In the genomic region with DNA sequence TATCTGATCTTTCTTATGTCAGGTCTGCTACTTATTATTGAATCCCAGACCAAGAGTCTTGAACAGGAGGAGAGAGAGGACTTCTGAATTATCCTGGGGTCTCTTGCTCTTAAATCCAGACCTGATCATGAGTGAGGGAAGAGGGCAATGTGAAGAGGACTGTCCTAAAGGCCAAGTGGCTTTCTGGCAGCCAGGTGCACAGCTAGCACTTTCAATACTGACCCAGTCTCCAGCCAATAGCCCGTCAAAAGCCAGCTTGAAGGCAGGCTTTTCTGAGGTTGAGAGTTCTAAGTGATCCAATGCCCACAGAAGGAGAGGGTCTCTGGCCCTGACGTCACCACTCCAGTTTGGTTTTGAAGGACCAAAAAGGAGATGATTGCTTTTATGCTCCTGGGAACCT, we compare ENCODE assay signal across 35 cellular contexts. TPM values are rescaled to one million over a fixed set of nuclear protein-coding genes. Genes with fewer than 3 reads are reported as not detected.
"Had no signal": no experiment of that assay in that cellular context is flagged by ENCODE, and none has a peak within 500 bp of the region (broad histone marks: within the 10 kb centered on the region; RNA-seq: fewer than 3 reads in every experiment).

No MANE protein-coding gene starts in this region.

- ATAC-seq: activated CD4-positive, alpha-beta T cell treated with anti-CD3 and anti-CD28 coated beads for 36 hours; activated CD8-positive, alpha-beta memory T cell treated with anti-CD3 and anti-CD28 coated beads, Interleukin-2, amount 10 ng/mL, durations not matched to agents 7 days and 5 days; effector memory CD8-positive, alpha-beta T cell; foreskin keratinocyte; gastrocnemius medialis; heart left ventricle had no signal

- DNase-seq: activated CD4-positive, alpha-beta memory T cell treated with anti-CD3 and anti-CD28 coated beads, Interleukin-2, amount 10 ng/mL, durations not matched to agents 7 days and 5 days; activated CD4-positive, alpha-beta T cell treated with anti-CD3 and anti-CD28 coated beads for 36 hours; activated CD4-positive, alpha-beta T cell treated with anti-CD3 and anti-CD28 coated beads, Interleukin-2, amount 10 ng/mL, durations not matched to agents 7 days and 5 days; activated CD4-positive, alpha-beta T cell treated with anti-CD3 and anti-CD28 coated beads, Interleukin-2, amount 50 U/mL, for 4 hours; activated CD4-positive, CD25-positive, alpha-beta regulatory T cell; activated CD4-positive, CD25-positive, alpha-beta regulatory T cell treated with anti-CD3 and anti-CD28 coated beads, Interleukin-2, amount 50 U/mL, for 72 hours; activated CD8-positive, alpha-beta memory T cell treated with anti-CD3 and anti-CD28 coated beads, Interleukin-2, amount 10 ng/mL, durations not matched to agents 7 days and 5 days; activated CD8-positive, alpha-beta memory T cell treated with anti-CD3 and anti-CD28 coated beads, Interleukin-2, amount 50 U/mL, for 4 hours; activated effector memory CD4-positive, alpha-beta T cell treated with anti-CD3 and anti-CD28 coated beads, Interleukin-2, amount 50 U/mL, for 16 hours; activated naive CD4-positive, alpha-beta T cell treated with anti-CD3 and anti-CD28 coated beads for 36 hours; activated naive CD8-positive, alpha-beta T cell treated with anti-CD3 and anti-CD28 coated beads for 36 hours; activated T-cell treated with anti-CD3 and anti-CD28 coated beads, Interleukin-2, amount 50 U/mL, for 1 hour; activated T-cell treated with anti-CD3 and anti-CD28 coated beads, Interleukin-2, amount 50 U/mL, for 48 hours; central memory CD4-positive, alpha-beta T cell; cerebellar nuclear complex; effector CD4-positive, alpha-beta T cell; effector memory CD8-positive, alpha-beta T cell; erythroblast; foreskin keratinocyte; gastrocnemius medialis; glutamatergic neuron; heart left ventricle; T-helper 2 cell had no signal

- H3K27ac Mint-ChIP-seq: activated CD4-positive, alpha-beta memory T cell treated with anti-CD3 and anti-CD28 coated beads, Interleukin-2, amount 10 ng/mL, durations not matched to agents 7 days and 5 days; activated CD4-positive, alpha-beta T cell treated with anti-CD3 and anti-CD28 coated beads for 36 hours; activated CD4-positive, alpha-beta T cell treated with anti-CD3 and anti-CD28 coated beads, Interleukin-2, amount 10 ng/mL, durations not matched to agents 7 days and 5 days; activated CD8-positive, alpha-beta memory T cell treated with anti-CD3 and anti-CD28 coated beads, Interleukin-2, amount 10 ng/mL, durations not matched to agents 7 days and 5 days; activated naive CD4-positive, alpha-beta T cell treated with anti-CD3 and anti-CD28 coated beads for 36 hours; activated naive CD4-positive, alpha-beta T cell treated with anti-CD3 and anti-CD28 coated beads, Interleukin-2, amount 50 U/mL, for 24 hours; activated naive CD8-positive, alpha-beta T cell treated with anti-CD3 and anti-CD28 coated beads for 36 hours; activated T-helper 1 cell treated with anti-CD3 and anti-CD28 coated beads, Interleukin-12 subunit alpha, Interleukin-12 subunit beta, Interleukin-2, Interleukin-4 antibody, amounts not matched to agents 30 ng/mL and 10 ng/mL and 1 ng/mL, durations not matched to agents 14 hours and 24 hours and 36 hours; activated T-helper 2 cell treated with anti-CD3 and anti-CD28 coated beads, Interferon-gamma antibody, Interleukin-2, Interleukin-4, amounts not matched to agents 10 μg/mL and 5 μg/mL and 100 μg/mL, durations not matched to agents 14 hours and 24 hours and 36 hours; brain; dendritic cell treated with granulocyte-macrophage colony-stimulating factor and Interleukin-4, amounts not matched to agents 40 ng/mL and 50 ng/mL, for 4 days; effector memory CD8-positive, alpha-beta T cell had no signal

- H3K9me3 Mint-ChIP-seq: activated CD4-positive, alpha-beta memory T cell treated with anti-CD3 and anti-CD28 coated beads, Interleukin-2, amount 10 ng/mL, durations not matched to agents 7 days and 5 days; activated CD4-positive, alpha-beta T cell treated with anti-CD3 and anti-CD28 coated beads, Interleukin-2, amount 10 ng/mL, durations not matched to agents 7 days and 5 days; activated naive CD4-positive, alpha-beta T cell treated with anti-CD3 and anti-CD28 coated beads for 36 hours; activated naive CD4-positive, alpha-beta T cell treated with anti-CD3 and anti-CD28 coated beads, Interleukin-2, amount 50 U/mL, for 24 hours; activated naive CD8-positive, alpha-beta T cell treated with anti-CD3 and anti-CD28 coated beads for 36 hours; activated T-helper 1 cell treated with anti-CD3 and anti-CD28 coated beads, Interleukin-12 subunit alpha, Interleukin-12 subunit beta, Interleukin-2, Interleukin-4 antibody, amounts not matched to agents 30 ng/mL and 10 ng/mL and 1 ng/mL, durations not matched to agents 14 hours and 24 hours and 36 hours; activated T-helper 2 cell treated with anti-CD3 and anti-CD28 coated beads, Interferon-gamma antibody, Interleukin-2, Interleukin-4, amounts not matched to agents 10 μg/mL and 5 μg/mL and 100 μg/mL, durations not matched to agents 14 hours and 24 hours and 36 hours; dendritic cell treated with granulocyte-macrophage colony-stimulating factor and Interleukin-4, amounts not matched to agents 40 ng/mL and 50 ng/mL, for 4 days; effector memory CD8-positive, alpha-beta T cell had no signal

- H3K27ac ChIP-seq: ascending aorta, breast epithelium, cardiac muscle cell, coronary artery, esophagus muscularis mucosa, foreskin keratinocyte, gastrocnemius medialis, heart left ventricle had no signal

- H3K36me3 Mint-ChIP-seq: activated CD8-positive, alpha-beta memory T cell treated with anti-CD3 and anti-CD28 coated beads, Interleukin-2, amount 10 ng/mL, durations not matched to agents 7 days and 5 days; activated naive CD8-positive, alpha-beta T cell treated with anti-CD3 and anti-CD28 coated beads for 36 hours had no signal

- H3K4me3 Mint-ChIP-seq: activated CD4-positive, alpha-beta memory T cell treated with anti-CD3 and anti-CD28 coated beads, Interleukin-2, amount 10 ng/mL, durations not matched to agents 7 days and 5 days; activated CD4-positive, alpha-beta T cell treated with anti-CD3 and anti-CD28 coated beads for 36 hours; activated CD4-positive, alpha-beta T cell treated with anti-CD3 and anti-CD28 coated beads, Interleukin-2, amount 10 ng/mL, durations not matched to agents 7 days and 5 days; activated CD8-positive, alpha-beta memory T cell treated with anti-CD3 and anti-CD28 coated beads, Interleukin-2, amount 10 ng/mL, durations not matched to agents 7 days and 5 days; activated naive CD4-positive, alpha-beta T cell treated with anti-CD3 and anti-CD28 coated beads for 36 hours; activated naive CD4-positive, alpha-beta T cell treated with anti-CD3 and anti-CD28 coated beads, Interleukin-2, amount 50 U/mL, for 24 hours; activated naive CD8-positive, alpha-beta T cell treated with anti-CD3 and anti-CD28 coated beads for 36 hours; activated T-helper 1 cell treated with anti-CD3 and anti-CD28 coated beads, Interleukin-12 subunit alpha, Interleukin-12 subunit beta, Interleukin-2, Interleukin-4 antibody, amounts not matched to agents 30 ng/mL and 10 ng/mL and 1 ng/mL, durations not matched to agents 14 hours and 24 hours and 36 hours; brain; dendritic cell treated with granulocyte-macrophage colony-stimulating factor and Interleukin-4, amounts not matched to agents 40 ng/mL and 50 ng/mL, for 4 days; effector memory CD8-positive, alpha-beta T cell had no signal

- H3K4me1 ChIP-seq: ascending aorta, breast epithelium, esophagus muscularis mucosa, foreskin keratinocyte, gastrocnemius medialis, heart left ventricle had no signal

- H3K9me3 ChIP-seq: ascending aorta, breast epithelium, esophagus muscularis mucosa, gastrocnemius medialis, heart left ventricle had no signal

- H3K4me3 ChIP-seq: ascending aorta, breast epithelium, cardiac muscle cell, coronary artery, esophagus muscularis mucosa, gastrocnemius medialis, heart left ventricle had no signal

- H3K27me3 Mint-ChIP-seq: activated CD4-positive, alpha-beta memory T cell treated with anti-CD3 and anti-CD28 coated beads, Interleukin-2, amount 10 ng/mL, durations not matched to agents 7 days and 5 days; activated CD4-positive, alpha-beta T cell treated with anti-CD3 and anti-CD28 coated beads for 36 hours; activated CD4-positive, alpha-beta T cell treated with anti-CD3 and anti-CD28 coated beads, Interleukin-2, amount 10 ng/mL, durations not matched to agents 7 days and 5 days; activated CD8-positive, alpha-beta memory T cell treated with anti-CD3 and anti-CD28 coated beads, Interleukin-2, amount 10 ng/mL, durations not matched to agents 7 days and 5 days; activated naive CD4-positive, alpha-beta T cell treated with anti-CD3 and anti-CD28 coated beads, Interleukin-2, amount 50 U/mL, for 24 hours; activated naive CD8-positive, alpha-beta T cell treated with anti-CD3 and anti-CD28 coated beads for 36 hours; brain; dendritic cell treated with granulocyte-macrophage colony-stimulating factor and Interleukin-4, amounts not matched to agents 40 ng/mL and 50 ng/mL, for 4 days; effector memory CD8-positive, alpha-beta T cell had no signal

- H3K36me3 ChIP-seq: ascending aorta, breast epithelium, cardiac muscle cell, gastrocnemius medialis had no signal

- H3K4me1 Mint-ChIP-seq: activated CD4-positive, alpha-beta memory T cell treated with anti-CD3 and anti-CD28 coated beads, Interleukin-2, amount 10 ng/mL, durations not matched to agents 7 days and 5 days; activated CD4-positive, alpha-beta T cell treated with anti-CD3 and anti-CD28 coated beads for 36 hours; activated CD4-positive, alpha-beta T cell treated with anti-CD3 and anti-CD28 coated beads, Interleukin-2, amount 10 ng/mL, durations not matched to agents 7 days and 5 days; activated CD8-positive, alpha-beta memory T cell treated with anti-CD3 and anti-CD28 coated beads, Interleukin-2, amount 10 ng/mL, durations not matched to agents 7 days and 5 days; activated naive CD4-positive, alpha-beta T cell treated with anti-CD3 and anti-CD28 coated beads, Interleukin-2, amount 50 U/mL, for 24 hours; activated naive CD8-positive, alpha-beta T cell treated with anti-CD3 and anti-CD28 coated beads for 36 hours; brain had no signal

- H3K27me3 ChIP-seq: ascending aorta, breast epithelium, cardiac muscle cell, esophagus muscularis mucosa, foreskin keratinocyte, gastrocnemius medialis, heart left ventricle had no signal

RNA-seq across cellular contexts. Expression of gene BPIFC, which starts 47.5 kb away (rescaled TPM):
- total RNA-seq: activated CD4-positive, alpha-beta memory T cell treated with anti-CD3 and anti-CD28 coated beads, Interleukin-2, amount 10 ng/mL, durations not matched to agents 7 days and 5 days; activated CD4-positive, alpha-beta T cell treated with anti-CD3 and anti-CD28 coated beads for 36 hours; activated CD4-positive, alpha-beta T cell treated with anti-CD3 and anti-CD28 coated beads, Interleukin-2, amount 10 ng/mL, durations not matched to agents 7 days and 5 days; activated CD8-positive, alpha-beta memory T cell treated with anti-CD3 and anti-CD28 coated beads for 36 hours; activated CD8-positive, alpha-beta memory T cell treated with anti-CD3 and anti-CD28 coated beads, Interleukin-2, amount 10 ng/mL, durations not matched to agents 7 days and 5 days; activated naive CD4-positive, alpha-beta T cell treated with anti-CD3 and anti-CD28 coated beads for 36 hours; activated naive CD8-positive, alpha-beta T cell treated with anti-CD3 and anti-CD28 coated beads for 36 hours; activated T-helper 1 cell treated with anti-CD3 and anti-CD28 coated beads, Interleukin-12 subunit alpha, Interleukin-12 subunit beta, Interleukin-2, Interleukin-4 antibody, amounts not matched to agents 30 ng/mL and 10 ng/mL and 1 ng/mL, durations not matched to agents 14 hours and 24 hours and 36 hours; activated T-helper 2 cell treated with anti-CD3 and anti-CD28 coated beads, Interferon-gamma antibody, Interleukin-2, Interleukin-4, amounts not matched to agents 10 μg/mL and 5 μg/mL and 100 μg/mL, durations not matched to agents 14 hours and 24 hours and 36 hours; ascending aorta; breast epithelium; cardiac muscle cell; esophagus muscularis mucosa; gastrocnemius medialis; heart left ventricle; T-helper 1 cell treated with Interleukin-12 subunit alpha and Interleukin-12 subunit beta and Interleukin-4 antibody, amounts not matched to agents 30 ng/mL and 1 ng/mL, for 36 hours had no signal
